Comparison of ENCODE assay signal across 18 cellular contexts in genomic region chr15:100105101-100105500, GRCh38.
A peak's percentile ranks its signal among the peaks of the same experiment; 100 is the strongest.
DNase-seq lines count a peak whose midpoint lies in the region; ATAC-seq, FAIRE-seq and TF ChIP-seq lines count a peak whose summit lies in the region.
"Had no signal": no experiment of that assay in that cellular context is flagged by ENCODE, and none has a peak within 500 bp of the region (broad histone marks: within the 10 kb centered on the region; RNA-seq: fewer than 3 reads in every experiment).

No MANE protein-coding gene starts in this region.

- no peaks in the 10 kb centered on the region for H3K9me3 ChIP-seq in right atrium auricular region
- no peaks in the 10 kb centered on the region for H3K9me3 ChIP-seq in aorta (ENCODE audit: control insufficient read depth, low read length)
- H3K9me3 ChIP-seq: HAP-1 had no signal

- TF ChIP-seq CTCF in right atrium auricular region (IDR thresholded peaks at IDR 0.05) = no peak
- TF ChIP-seq CTCF in bronchial epithelial cell (IDR thresholded peaks at IDR 0.05; ENCODE audit: insufficient read depth, low read length, severe bottlenecking) = no peak

- H3K4me1 ChIP-seq in right atrium auricular region (peaks cover 0 to 7% of the 10 kb centered on the region in 2 donors), aorta (ENCODE audit: control insufficient read depth in 1 of 2, insufficient read depth in 2 of 2, low read length in 2 of 2) (no peaks in the 10 kb centered on the region)
- H3K4me1 ChIP-seq: HAP-1 had no signal

- intact Hi-C loops in left cardiac atrium (cut with DNase I) = no loop called here
- intact Hi-C loops in aorta (cut with DNase I) = loop anchor here in 1 of 2 donors (5.0 kb wide), 1 partner anchor 43 kb away; no protein-coding TSS in a partner anchor

- 95 to 98% methylated on average over 6 of the region's 6 CpGs for WGBS in aorta, 2 donors

- H3K4me3 ChIP-seq in right atrium auricular region (no peak overlapping the region), bronchial epithelial cell (ENCODE audit: low read depth, low read length) (no peak overlapping the region), aorta (ENCODE audit: low read length in 2 of 2) (no peak overlapping the region)
- H3K4me3 ChIP-seq: HAP-1 had no signal

- FAIRE-seq in bronchial epithelial cell (lab: Jason Lieb, UNC) = peak; percentile 55
- FAIRE-seq: A204.1, G401.6, GM12891, H1, HTR-8/SVneo had no signal

- H3K27ac ChIP-seq in right atrium auricular region = no peak overlapping the region
- H3K27ac ChIP-seq in aorta (ENCODE audit: low read depth in 1 of 2, low read length in 2 of 2) = no peak overlapping the region

- DNase-seq in right atrium auricular region (ENCODE audit: low spot score) (peak; percentile 43), left cardiac atrium (no peak), bronchial epithelial cell (ENCODE audit: low read depth) (no peak), aorta (peak; percentile 32 to 46), foreskin melanocyte (no peak)
- DNase-seq in stimulated activated CD8-positive, alpha-beta memory T cell treated with anti-CD3 and anti-CD28 coated beads, Interleukin-4, amount 100 ng/mL, for 48 hours = peak; percentile 12
- DNase-seq in effector CD8-positive, alpha-beta T cell (lab: John Stamatoyannopoulos, UW) = no peak
- DNase-seq: C1 segment of cervical spinal cord; CD4-positive, alpha-beta T cell; DMS153; DMS79 treated with DMSO at 0.1 percent for 48 hours; EL had no signal

- H3K36me3 ChIP-seq in right atrium auricular region = no peaks in the 10 kb centered on the region
- H3K36me3 ChIP-seq in bronchial epithelial cell (ENCODE audit: control insufficient read depth, insufficient read depth, low read length) = no peaks in the 10 kb centered on the region
- no peaks in the 10 kb centered on the region for H3K36me3 ChIP-seq in aorta (ENCODE audit: control insufficient read depth in 1 of 2, insufficient read depth in 2 of 2, low read length in 1 of 2)
- H3K36me3 ChIP-seq: HAP-1 had no signal

- no peak for ATAC-seq in left cardiac atrium
- ATAC-seq in aorta (ENCODE audit: low FRiP score) = no peak

- H3K27me3 ChIP-seq in right atrium auricular region (no peaks in the 10 kb centered on the region), bronchial epithelial cell (ENCODE audit: control insufficient read depth, insufficient read depth, low read length) (peaks cover 3% of the 10 kb centered on the region), aorta (ENCODE audit: control insufficient read depth in 1 of 2, insufficient read depth in 2 of 2, low read length in 1 of 2) (no peaks in the 10 kb centered on the region)

Comparison
In these comparisons a context has a peak if more than half of its experiments do, and no peak if none do; other contexts are left out.
1. DNase-seq: peak in right atrium auricular region (single experiment), stimulated activated CD8-positive, alpha-beta memory T cell treated with anti-CD3 and anti-CD28 coated beads, Interleukin-4, amount 100 ng/mL, for 48 hours (single experiment) and aorta (2 of 2); none in left cardiac atrium (single experiment), bronchial epithelial cell (single experiment), effector CD8-positive, alpha-beta T cell (single experiment) and foreskin melanocyte (single experiment).